Comparison of ENCODE assay signal across 15 cellular contexts in the genomic region with DNA sequence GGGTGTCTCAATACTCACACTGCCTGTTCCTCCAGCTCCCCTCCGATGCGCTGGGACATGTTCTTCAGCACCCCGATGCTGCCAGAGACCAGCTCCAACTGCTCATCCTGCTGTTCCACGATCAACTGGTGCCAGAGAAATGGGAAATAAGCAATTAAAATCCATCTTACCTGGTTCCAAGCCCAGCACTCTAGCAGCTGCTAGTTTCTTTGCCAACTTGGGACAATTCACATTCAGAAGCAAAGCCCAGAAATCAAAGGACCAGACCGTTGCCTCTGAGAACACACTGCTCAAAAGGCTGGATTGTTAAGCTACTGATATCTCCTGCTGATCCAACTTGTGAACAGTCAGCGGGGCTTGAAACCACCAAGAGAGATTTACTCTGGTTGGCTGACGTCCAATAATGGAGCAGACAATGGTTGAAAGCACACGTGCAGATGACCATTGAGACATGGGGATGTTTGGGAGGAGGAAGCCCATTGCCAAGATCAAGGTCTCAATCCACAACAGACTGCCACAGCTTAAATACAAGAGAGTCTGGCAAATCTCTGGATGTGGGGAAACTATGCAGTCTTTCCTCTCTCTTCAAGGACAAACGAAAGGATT. TPM values are rescaled to one million over a fixed set of nuclear protein-coding genes. Genes with fewer than 3 reads are reported as not detected.
DNase-seq lines count a peak whose midpoint lies in the region; ATAC-seq and TF ChIP-seq lines count a peak whose summit lies in the region.
"Had no signal": no experiment of that assay in that cellular context is flagged by ENCODE, and none has a peak within 500 bp of the region (broad histone marks: within the 10 kb centered on the region; RNA-seq: fewer than 3 reads in every experiment).

No MANE protein-coding gene starts in this region.

- H3K27ac Mint-ChIP-seq in osteocyte (ENCODE audit: unreplicated experiment): no peak overlapping the region
- H3K27ac Mint-ChIP-seq: activated naive CD4-positive, alpha-beta T cell treated with anti-CD3 and anti-CD28 coated beads, Interleukin-2, amount 50 U/mL, for 24 hours; CD4-positive, alpha-beta T cell; T-helper 2 cell treated with Interferon-gamma antibody and Interleukin-4, amounts not matched to agents 5 μg/mL and 100 μg/mL, for 36 hours had no signal

- H3K4me3 Mint-ChIP-seq in osteocyte (ENCODE audit: unreplicated experiment): no peak overlapping the region
- H3K4me3 Mint-ChIP-seq: activated naive CD4-positive, alpha-beta T cell treated with anti-CD3 and anti-CD28 coated beads, Interleukin-2, amount 50 U/mL, for 24 hours; CD4-positive, alpha-beta T cell; T-helper 2 cell treated with Interferon-gamma antibody and Interleukin-4, amounts not matched to agents 5 μg/mL and 100 μg/mL, for 36 hours had no signal

- H3K27ac ChIP-seq in effector memory CD4-positive, alpha-beta T cell (ENCODE audit: insufficient read depth, low read length, poor library complexity, severe bottlenecking): no peak overlapping the region
- H3K27ac ChIP-seq: coronary artery, testis had no signal

- peaks cover 69% of the 10 kb centered on the region for H3K36me3 Mint-ChIP-seq in osteocyte (ENCODE audit: unreplicated experiment)

- no peak for ATAC-seq in HG02840 (IDR thresholded peaks at IDR 0.05; ENCODE audit: low FRiP score, unreplicated experiment)
- ATAC-seq: right cardiac atrium had no signal

- DNase-seq in DMS79 treated with DMSO at 0.1 percent for 48 hours (lab: John Stamatoyannopoulos, UW) (peak; percentile 75), NCI-H2029 (lab: John Stamatoyannopoulos, UW) (peak; percentile 58), astrocyte of the spinal cord (ENCODE audit: low read depth, low spot score) (peak; percentile 47), lung microvascular endothelial cell (ENCODE audit: low read depth in 2 of 2) (peak; percentile 35 to 44), ureter (ENCODE audit: low spot score) (no peak), osteocyte (ENCODE audit: extremely low spot score, unreplicated experiment) (no peak)
- no peak for DNase-seq in effector memory CD4-positive, alpha-beta T cell
- DNase-seq: CD4-positive, alpha-beta T cell; MV-4-11; right cardiac atrium; testis had no signal

- no peaks in the 10 kb centered on the region for H3K27me3 ChIP-seq in effector memory CD4-positive, alpha-beta T cell (replicated peaks; ENCODE audit: control insufficient read depth, insufficient read depth, low read length, poor library complexity, severe bottlenecking)
- H3K27me3 ChIP-seq: testis had no signal

- H3K4me1 Mint-ChIP-seq in osteocyte (ENCODE audit: unreplicated experiment): peaks cover 2% of the 10 kb centered on the region

- H3K36me3 ChIP-seq in effector memory CD4-positive, alpha-beta T cell (ENCODE audit: control insufficient read depth, insufficient read depth, low read length): peaks cover 70% of the 10 kb centered on the region

- no peaks in the 10 kb centered on the region for H3K9me3 ChIP-seq in effector memory CD4-positive, alpha-beta T cell (ENCODE audit: control insufficient read depth, low read length)
- H3K9me3 ChIP-seq: testis had no signal

- in situ Hi-C loops in astrocyte of the spinal cord (cut with HindIII; ENCODE audit: low sequenced_read_pairs): no loop called here

- no peaks in the 10 kb centered on the region for H3K27me3 Mint-ChIP-seq in osteocyte (ENCODE audit: unreplicated experiment)
- H3K27me3 Mint-ChIP-seq: activated naive CD4-positive, alpha-beta T cell treated with anti-CD3 and anti-CD28 coated beads, Interleukin-2, amount 50 U/mL, for 24 hours; CD4-positive, alpha-beta T cell had no signal

- H3K9me3 Mint-ChIP-seq in osteocyte (ENCODE audit: unreplicated experiment): no peaks in the 10 kb centered on the region
- H3K9me3 Mint-ChIP-seq: activated naive CD4-positive, alpha-beta T cell treated with anti-CD3 and anti-CD28 coated beads, Interleukin-2, amount 50 U/mL, for 24 hours; CD4-positive, alpha-beta T cell; T-helper 2 cell treated with Interferon-gamma antibody and Interleukin-4, amounts not matched to agents 5 μg/mL and 100 μg/mL, for 36 hours had no signal

- H3K4me1 ChIP-seq in effector memory CD4-positive, alpha-beta T cell (ENCODE audit: control insufficient read depth, insufficient read depth, low read length, poor library complexity, severe bottlenecking): no peaks in the 10 kb centered on the region

- TF ChIP-seq CTCF in astrocyte of the spinal cord (IDR thresholded peaks at IDR 0.05; ENCODE audit: low read depth, low read length): no peak
- no peak for TF ChIP-seq CTCF in osteocyte (IDR thresholded peaks at IDR 0.05)

- H3K4me3 ChIP-seq in astrocyte of the spinal cord (ENCODE audit: low read depth, low read length): no peak overlapping the region
- no peak overlapping the region for H3K4me3 ChIP-seq in effector memory CD4-positive, alpha-beta T cell (ENCODE audit: insufficient read depth, low read depth, low read length, poor library complexity, severe bottlenecking)
- H3K4me3 ChIP-seq: coronary artery, testis had no signal

RNA-seq across cellular contexts. Expression of a gene that starts 34.3 kb away (rescaled TPM):
- 30.8 and 31.2 TPM in 2 replicates for total RNA-seq in lung microvascular endothelial cell
- total RNA-seq in ureter: 35.4 TPM
- 25.6 and 25.8 TPM in 2 replicates for total RNA-seq in osteocyte

RNA-seq across cellular contexts. Expression of a gene that starts 45.5 kb away (rescaled TPM):
- total RNA-seq in lung microvascular endothelial cell (0.99 and 1.5 TPM in 2 replicates), ureter (54.4 TPM), osteocyte (3.7 and 4.3 TPM in 2 replicates)

Comparison
In these comparisons a context has a peak if more than half of its experiments do, and no peak if none do; other contexts are left out.
1. DNase-seq: peak in DMS79 treated with DMSO at 0.1 percent for 48 hours (single experiment), NCI-H2029 (single experiment), astrocyte of the spinal cord (single experiment) and lung microvascular endothelial cell (2 of 2); none in ureter (single experiment), osteocyte (single experiment) and effector memory CD4-positive, alpha-beta T cell (0 of 3).
2. RNA of a gene that starts 45.5 kb away (total RNA-seq): 54.4 TPM in ureter (single experiment); 3.7 to 4.3 TPM in osteocyte and 0.99 to 1.5 TPM in lung microvascular endothelial cell; every median in the first group is over 10 times any median in the second.